8 cellular contexts compared by ENCODE assay signal in genomic region chr13:49935171-49936084, GRCh38. TPM values are rescaled to one million over a fixed set of nuclear protein-coding genes. Genes with fewer than 3 reads are reported as not detected.
DNase-seq lines count a peak whose midpoint lies in the region; FAIRE-seq and TF ChIP-seq lines count a peak whose summit lies in the region.

No MANE protein-coding gene starts in this region.

- H3K23ac ChIP-seq in H9 (ENCODE audit: insufficient read length, low read depth, low read length) = no peak overlapping the region

- no peaks in the 10 kb centered on the region for H3K79me2 ChIP-seq in H9 (ENCODE audit: insufficient read depth, low read length)

- DNase-seq in GM12891 (ENCODE audit: insufficient read length, low spot score) (no peak), H9 (peak; percentile 66), LHCN-M2 (ENCODE audit: low read depth) (peak; percentile 72), NCI-H2081 treated with DMSO at 0.1 percent for 48 hours (lab: John Stamatoyannopoulos, UW) (no peak)
- peak; percentile 39 for DNase-seq in activated CD4-positive, alpha-beta T cell treated with anti-CD3 and anti-CD28 coated beads for 48 hours
- DNase-seq in stimulated activated CD8-positive, alpha-beta memory T cell treated with anti-CD3 and anti-CD28 coated beads, Interleukin-4, amount 100 ng/mL, for 1 hour (ENCODE audit: low read depth in 2 of 2, low spot score in 1 of 2) = peak; percentile 2 to 7

- no peak overlapping the region for H3T11ph ChIP-seq in H9 (ENCODE audit: low read length)

- H2BK15ac ChIP-seq in H9 (ENCODE audit: low read depth, low read length) = no peak overlapping the region

- no peaks in the 10 kb centered on the region for H3K79me1 ChIP-seq in H9 (ENCODE audit: insufficient read depth, low read depth, low read length, poor library complexity, severe bottlenecking)

- H3K27me3 ChIP-seq in H9 (ENCODE audit: insufficient read depth, low read length) (no peaks in the 10 kb centered on the region), endocrine pancreas (ENCODE audit: control insufficient read depth, insufficient read depth, low read length) (no peaks in the 10 kb centered on the region)

- H3K4me3 ChIP-seq in endocrine pancreas (ENCODE audit: control insufficient read depth, insufficient read depth, low read length) (peak overlapping the region; percentile 82), mesodermal cell (ENCODE audit: extremely low read depth, insufficient read depth, low read length, poor library complexity, severe bottlenecking) (peak overlapping the region; percentile 82)

- no peak overlapping the region for H4K5ac ChIP-seq in H9 (ENCODE audit: insufficient read length, low read depth, low read length)

- H3K14ac ChIP-seq in H9 (ENCODE audit: insufficient read depth, low read length) = no peak overlapping the region

- H2BK12ac ChIP-seq in H9 (ENCODE audit: insufficient read length, low read depth, low read length) = no peak overlapping the region

- peaks cover 11% of the 10 kb centered on the region for H3K27me3 Mint-ChIP-seq in H9 (ENCODE audit: low read depth)

- H3K36me3 ChIP-seq in endocrine pancreas (ENCODE audit: control insufficient read depth, insufficient read depth, low read length) (no peaks in the 10 kb centered on the region), mesodermal cell (ENCODE audit: control insufficient read depth, insufficient read depth, low read length) (peaks cover 7% of the 10 kb centered on the region)

- peaks cover 7 to 8% of the 10 kb centered on the region in 2 experiments for H3K4me1 Mint-ChIP-seq in H9

- no peak overlapping the region for H3K4ac ChIP-seq in H9 (ENCODE audit: low read depth, low read length)

- peak overlapping the region; percentile 22 for H2AFZ ChIP-seq in H9 (ENCODE audit: low read length)

- H3K27ac Mint-ChIP-seq in H9 = peak overlapping the region in 1 of 3 experiments; percentile 61; a peak in 1 of 7 replicates

- TF ChIP-seq POLR2A in GM12891 (IDR thresholded peaks at IDR 0.05; ENCODE audit: low read depth, low read length) = no peak

- H3K56ac ChIP-seq in H9 (ENCODE audit: insufficient read length, low read depth, low read length) = no peak overlapping the region

- H3K23me2 ChIP-seq in H9 (ENCODE audit: insufficient read length, low read depth, low read length, poor library complexity, severe bottlenecking) = peaks cover 12% of the 10 kb centered on the region

- no peak overlapping the region for H2AK5ac ChIP-seq in H9 (ENCODE audit: insufficient read length, low read length)

- no peak overlapping the region for H2BK20ac ChIP-seq in H9 (ENCODE audit: low read depth, low read length, poor library complexity, severe bottlenecking)

- no CpG with 5 or more reads among the region's 35 CpGs for whole genome bisulfite sequencing in H9 (ENCODE audit: extremely low coverage, insufficient read length, low lambda C conversion rate)
- WGBS in mesodermal cell (ENCODE audit: insufficient coverage in 2 of 2), 2 experiments = 0% methylated on average over 29 to 30 of the region's 35 CpGs

- H2BK120ac ChIP-seq in H9 (ENCODE audit: low read depth, low read length, poor library complexity, severe bottlenecking) = no peak overlapping the region

- H3K4me3 Mint-ChIP-seq in H9 = peak overlapping the region; percentile 93

- H3K27ac ChIP-seq in H9 (ENCODE audit: insufficient read length, low read depth, low read length) (no peak overlapping the region), mesodermal cell (ENCODE audit: low read depth, low read length, severe bottlenecking) (peak overlapping the region; percentile 76)

- no peaks in the 10 kb centered on the region for H4K20me1 ChIP-seq in H9 (ENCODE audit: control insufficient read depth, insufficient read depth, insufficient read length)

- H3K9ac ChIP-seq in H9 (ENCODE audit: extremely low read depth, insufficient read length, low read length) = no peak overlapping the region
- H3K9ac ChIP-seq in endocrine pancreas (ENCODE audit: control insufficient read depth, insufficient read depth, low read length) = peak overlapping the region; percentile 69

- H3K4me1 ChIP-seq in H9 (ENCODE audit: insufficient read depth, low read length) (no peaks in the 10 kb centered on the region), endocrine pancreas (ENCODE audit: control insufficient read depth, insufficient read depth, low read length) (peaks cover 20% of the 10 kb centered on the region), mesodermal cell (ENCODE audit: control insufficient read depth, insufficient read depth, low read length, poor library complexity, severe bottlenecking) (peaks cover 6% of the 10 kb centered on the region)

- H3K36me3 Mint-ChIP-seq in H9 (ENCODE audit: insufficient read depth in 1 of 3, low read depth in 3 of 3) = no peaks in the 10 kb centered on the region

- H4K91ac ChIP-seq in H9 (ENCODE audit: insufficient read length, low read depth, low read length) = no peak overlapping the region

- no peak overlapping the region for H4K8ac ChIP-seq in H9 (replicated peaks; ENCODE audit: insufficient read length, low read depth, low read length)

- no peak overlapping the region for H2BK5ac ChIP-seq in H9 (ENCODE audit: insufficient read length, low read length)

- no peaks in the 10 kb centered on the region for H3K9me3 ChIP-seq in H9 (ENCODE audit: control insufficient read depth, low read depth, low read length)
- no peaks in the 10 kb centered on the region for H3K9me3 ChIP-seq in endocrine pancreas (ENCODE audit: control insufficient read depth, low read length)
- H3K9me3 ChIP-seq in mesodermal cell (ENCODE audit: control insufficient read depth, low read length) = no peaks in the 10 kb centered on the region

- peak; percentile 54 for FAIRE-seq in GM12891 (lab: Jason Lieb, UNC)

- H3K18ac ChIP-seq in H9 (ENCODE audit: insufficient read length, low read depth, low read length) = no peak overlapping the region

- H3K9me3 Mint-ChIP-seq in H9 = no peaks in the 10 kb centered on the region

- peak overlapping the region; percentile 78 for H3K4me2 ChIP-seq in H9 (ENCODE audit: insufficient read depth, insufficient read length, low read length)

- no peak for TF ChIP-seq CTCF in H9 (conservative IDR thresholded peaks at IDR 0.05)

TF ChIP-seq in GM12891, 5 proteins besides CTCF, POLR2A, EP300 and RAD21:
- TF ChIP-seq SPI1 (IDR thresholded peaks at IDR 0.05; ENCODE audit: low read depth, low read length) (no peak), POLR2AphosphoS5 (IDR thresholded peaks at IDR 0.05; ENCODE audit: low read depth, low read length) (no peak), TAF1 (IDR thresholded peaks at IDR 0.05; ENCODE audit: low read depth, low read length) (no peak), POU2F2 (IDR thresholded peaks at IDR 0.05; ENCODE audit: low read depth, low read length) (no peak), PAX5 (IDR thresholded peaks at IDR 0.05; ENCODE audit: insufficient read depth, low read length, severe bottlenecking) (no peak)

RNA-seq across cellular contexts. Expression of gene SPRYD7, which starts 0.7 kb away (rescaled TPM):
- 6.4 TPM for polyA plus RNA-seq in GM12891 (2012; ENCODE audit: low read depth, missing spikeins)
- total RNA-seq in H9 (2021) = 1.8 and 2.4 TPM in 2 replicates
- total RNA-seq in LHCN-M2 (2014; rRNA removed) = 14.3 and 16.9 TPM in 2 replicates
- polyA plus RNA-seq in LHCN-M2 (2012) = 15.5 TPM
- 6.5 TPM for polyA plus RNA-seq in mesodermal cell (2013, experiment 1 of 2)
- polyA plus RNA-seq in mesodermal cell (2013, experiment 2 of 2) = 8.4 TPM

Comparison
In these comparisons a context has a peak if more than half of its experiments do, and no peak if none do; other contexts are left out.
1. DNase-seq: peak in H9 (single experiment), LHCN-M2 (single experiment), activated CD4-positive, alpha-beta T cell treated with anti-CD3 and anti-CD28 coated beads for 48 hours (single experiment) and stimulated activated CD8-positive, alpha-beta memory T cell treated with anti-CD3 and anti-CD28 coated beads, Interleukin-4, amount 100 ng/mL, for 1 hour (2 of 2); none in GM12891 (single experiment) and NCI-H2081 treated with DMSO at 0.1 percent for 48 hours (single experiment).